In genomic region chr11:114073506-114074381, GRCh38 we compare ENCODE assay signal across 9 cellular contexts. TPM values are rescaled to one million over a fixed set of nuclear protein-coding genes. Genes with fewer than 3 reads are reported as not detected.
DNase-seq lines count a peak whose midpoint lies in the region; ATAC-seq, FAIRE-seq and TF ChIP-seq lines count a peak whose summit lies in the region.
"Had no signal": no experiment of that assay in that cellular context is flagged by ENCODE, and none has a peak within 500 bp of the region (broad histone marks: within the 10 kb centered on the region; RNA-seq: fewer than 3 reads in every experiment).

No MANE protein-coding gene starts in this region.

- H3K9ac ChIP-seq in kidney (ENCODE audit: low read length in 2 of 2), result no peak overlapping the region

- H3K27me3 ChIP-seq in CD4-positive, CD25-positive, alpha-beta regulatory T cell (ENCODE audit: control insufficient read depth, insufficient read depth, low read length), result no peaks in the 10 kb centered on the region

- no peaks in the 10 kb centered on the region for H3K36me3 ChIP-seq in CD4-positive, CD25-positive, alpha-beta regulatory T cell (ENCODE audit: control insufficient read depth, insufficient read depth, low read length)
- peaks cover 18 to 35% of the 10 kb centered on the region in 2 donors for H3K36me3 ChIP-seq in kidney (ENCODE audit: control insufficient read depth in 1 of 2, insufficient read depth in 2 of 2, low read length in 2 of 2)

- peak overlapping the region; percentile 53 to 61 (median 56) for H3K4me3 Mint-ChIP-seq in CD4-positive, CD25-positive, alpha-beta regulatory T cell
- H3K4me3 Mint-ChIP-seq in activated naive CD8-positive, alpha-beta T cell treated with anti-CD3 and anti-CD28 coated beads, Interleukin-2, amount 50 U/mL, for 24 hours, result peak overlapping the region; percentile 37
- H3K4me3 Mint-ChIP-seq in neural crest cell, result peak overlapping the region; percentile 57

- H3K36me3 Mint-ChIP-seq in CD4-positive, CD25-positive, alpha-beta regulatory T cell, result no peaks in the 10 kb centered on the region
- H3K36me3 Mint-ChIP-seq in activated naive CD8-positive, alpha-beta T cell treated with anti-CD3 and anti-CD28 coated beads, Interleukin-2, amount 50 U/mL, for 24 hours (ENCODE audit: low read depth), result no peaks in the 10 kb centered on the region
- no peaks in the 10 kb centered on the region for H3K36me3 Mint-ChIP-seq in neural crest cell (ENCODE audit: low read depth)

- no peaks in the 10 kb centered on the region for H3K9me3 ChIP-seq in CD4-positive, CD25-positive, alpha-beta regulatory T cell (ENCODE audit: control insufficient read depth in 2 of 2, low read length in 2 of 2)
- H3K9me3 ChIP-seq in kidney (ENCODE audit: control insufficient read depth in 1 of 2, low read length in 2 of 2), result no peaks in the 10 kb centered on the region

- no peak for TF ChIP-seq CTCF in neural crest cell (conservative IDR thresholded peaks at IDR 0.05)
- TF ChIP-seq CTCF in kidney (IDR thresholded peaks at IDR 0.05; ENCODE audit: borderline replicate concordance, extremely low read depth, insufficient read depth), result no peak

- DNase-seq in CD4-positive, CD25-positive, alpha-beta regulatory T cell, result peak in 2 of 3 donors; percentile 34 to 66
- DNase-seq in NCI-H510A (lab: John Stamatoyannopoulos, UW) (peak; percentile 52), neural crest cell (ENCODE audit: low read depth, low spot score) (no peak), kidney (no peak), NCI-H526 treated with DMSO at 0.1 percent for 48 hours (lab: John Stamatoyannopoulos, UW) (no peak), cerebellum (ENCODE audit: low spot score) (no peak), hippocampal formation (lab: John Stamatoyannopoulos, UW) (no peak)
- DNase-seq in activated naive CD8-positive, alpha-beta T cell treated with anti-CD3 and anti-CD28 coated beads, Interleukin-2, amount 50 U/mL, for 24 hours, result peak; percentile 22
- DNase-seq: NCI-H1436 had no signal

- H3K27ac Mint-ChIP-seq in CD4-positive, CD25-positive, alpha-beta regulatory T cell, result peak overlapping the region; percentile 69 to 90 (median 77)
- peak overlapping the region; percentile 86 for H3K27ac Mint-ChIP-seq in activated naive CD8-positive, alpha-beta T cell treated with anti-CD3 and anti-CD28 coated beads, Interleukin-2, amount 50 U/mL, for 24 hours
- H3K27ac Mint-ChIP-seq in neural crest cell (ENCODE audit: unreplicated experiment), result no peak overlapping the region

- peaks cover 24% of the 10 kb centered on the region for H3K4me1 ChIP-seq in CD4-positive, CD25-positive, alpha-beta regulatory T cell (ENCODE audit: control insufficient read depth, insufficient read depth, low read length, poor library complexity, severe bottlenecking)
- H3K4me1 ChIP-seq in kidney (ENCODE audit: control insufficient read depth in 1 of 2, insufficient read depth in 1 of 2, low read depth in 1 of 2, low read length in 2 of 2), result peaks cover 19 to 33% of the 10 kb centered on the region in 2 donors

- ATAC-seq in CD4-positive, CD25-positive, alpha-beta regulatory T cell (ENCODE audit: low read depth in 2 of 2), result peak; percentile 52 to 65
- peak; percentile 64 for ATAC-seq in activated naive CD8-positive, alpha-beta T cell treated with anti-CD3 and anti-CD28 coated beads, Interleukin-2, amount 50 U/mL, for 24 hours

- peak overlapping the region; percentile 27 for H3K4me3 ChIP-seq in CD4-positive, CD25-positive, alpha-beta regulatory T cell (ENCODE audit: low read depth, low read length)
- no peak overlapping the region for H3K4me3 ChIP-seq in kidney (ENCODE audit: low read length in 2 of 2)

- peaks cover 3% of the 10 kb centered on the region for H3K27me3 Mint-ChIP-seq in CD4-positive, CD25-positive, alpha-beta regulatory T cell
- H3K27me3 Mint-ChIP-seq in activated naive CD8-positive, alpha-beta T cell treated with anti-CD3 and anti-CD28 coated beads, Interleukin-2, amount 50 U/mL, for 24 hours, result peaks cover 11% of the 10 kb centered on the region
- H3K27me3 Mint-ChIP-seq in neural crest cell (ENCODE audit: low read depth), result no peaks in the 10 kb centered on the region

- peaks cover 11 to 60% (median 35%) of the 10 kb centered on the region in 4 donors for H3K4me1 Mint-ChIP-seq in CD4-positive, CD25-positive, alpha-beta regulatory T cell
- peaks cover 65% of the 10 kb centered on the region for H3K4me1 Mint-ChIP-seq in activated naive CD8-positive, alpha-beta T cell treated with anti-CD3 and anti-CD28 coated beads, Interleukin-2, amount 50 U/mL, for 24 hours
- H3K4me1 Mint-ChIP-seq in neural crest cell, result peaks cover 71% of the 10 kb centered on the region

- FAIRE-seq in kidney (lab: Jason Lieb, UNC), result no peak

- peaks cover 0 to 1% (median 0%) of the 10 kb centered on the region in 7 donors for H3K9me3 Mint-ChIP-seq in CD4-positive, CD25-positive, alpha-beta regulatory T cell
- H3K9me3 Mint-ChIP-seq in activated naive CD8-positive, alpha-beta T cell treated with anti-CD3 and anti-CD28 coated beads, Interleukin-2, amount 50 U/mL, for 24 hours, result no peaks in the 10 kb centered on the region
- no peaks in the 10 kb centered on the region for H3K9me3 Mint-ChIP-seq in neural crest cell

- H3K27ac ChIP-seq in CD4-positive, CD25-positive, alpha-beta regulatory T cell (ENCODE audit: insufficient read depth, low read length, poor library complexity, severe bottlenecking), result peak overlapping the region; percentile 57
- H3K27ac ChIP-seq in kidney (ENCODE audit: low read depth in 2 of 2, low read length in 2 of 2), result no peak overlapping the region

- intact Hi-C loops in kidney (cut with DNase I), result no loop called here

RNA-seq across cellular contexts. Expression of gene ZBTB16, which starts 14.2 kb away (rescaled TPM):
- 8.5 TPM for total RNA-seq in CD4-positive, CD25-positive, alpha-beta regulatory T cell
- polyA plus RNA-seq in CD4-positive, CD25-positive, alpha-beta regulatory T cell, result 10 to 100 TPM in 2 of 4 donors, 1 to 10 TPM in 2; 2.9 to 28.1 (median 8.9) TPM
- total RNA-seq in neural crest cell (36.6 and 39.4 TPM in 2 replicates), kidney (126 TPM), cerebellum (4.2 TPM)
- 2.5 TPM for polyA plus RNA-seq in kidney (ENCODE audit: insufficient read depth, low read depth, low replicate concordance)

Comparison
In these comparisons a context has a peak if more than half of its experiments do, and no peak if none do; other contexts are left out.
1. DNase-seq: peak in CD4-positive, CD25-positive, alpha-beta regulatory T cell (2 of 3), NCI-H510A (single experiment) and activated naive CD8-positive, alpha-beta T cell treated with anti-CD3 and anti-CD28 coated beads, Interleukin-2, amount 50 U/mL, for 24 hours (single experiment); none in neural crest cell (single experiment), kidney (single experiment), NCI-H526 treated with DMSO at 0.1 percent for 48 hours (single experiment), cerebellum (single experiment) and hippocampal formation (0 of 2).
2. Peak in every context shown above with its lines, with median percentiles within 50 percentile points of each other: H3K4me3 Mint-ChIP-seq.